Comparison of ENCODE assay signal across 8 cellular contexts in the genomic region with DNA sequence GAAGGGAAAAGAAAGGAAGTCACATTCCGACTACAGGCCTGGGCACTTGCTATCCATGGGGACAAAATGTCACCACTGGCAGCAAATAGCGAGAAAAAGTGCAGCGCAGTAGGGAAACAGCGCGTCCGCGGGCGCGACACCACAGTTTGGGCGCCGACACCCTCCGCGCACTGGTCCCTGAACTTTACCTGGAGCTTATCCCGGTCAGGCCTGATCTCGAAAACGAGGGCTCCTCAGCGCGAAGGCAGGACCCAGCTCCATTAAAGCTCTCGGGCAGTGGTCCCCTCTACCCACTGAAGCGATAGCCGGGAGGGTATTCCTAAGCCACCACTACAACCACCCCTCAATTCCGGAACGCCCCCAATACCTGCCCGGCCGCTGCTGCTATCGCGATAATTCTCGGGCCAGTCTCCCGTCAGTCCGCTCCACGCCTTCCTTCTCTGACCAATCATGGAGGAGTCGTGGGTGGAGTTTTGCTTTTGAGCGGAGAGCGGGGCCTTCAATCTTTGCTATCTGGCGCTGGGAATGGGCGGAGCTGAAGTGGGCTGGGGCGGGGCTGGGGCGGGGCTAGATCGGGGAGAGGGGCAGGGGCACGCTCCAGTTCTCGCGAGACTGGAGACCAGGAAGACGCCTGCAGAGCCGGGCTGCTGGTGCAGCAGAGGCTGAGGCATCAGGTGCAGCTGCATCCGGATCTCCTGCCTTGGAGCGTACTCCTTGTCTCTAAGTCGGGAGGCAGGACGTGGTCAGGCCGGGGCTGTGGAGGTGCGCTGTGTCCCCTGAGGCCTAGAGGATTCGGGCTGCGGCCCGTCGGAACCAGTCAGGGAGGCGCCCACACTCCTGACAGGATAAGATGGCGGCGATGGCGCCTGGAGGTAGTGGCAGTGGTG. TPM values are rescaled to one million over a fixed set of nuclear protein-coding genes. Genes with fewer than 3 reads are reported as not detected.
A peak's percentile ranks its signal among the peaks of the same experiment; 100 is the strongest.
DNase-seq lines count a peak whose midpoint lies in the region; TF ChIP-seq lines count a peak whose summit lies in the region.

TSS of gene PIGN (minus strand) at position 401 of the 887 bp plus-strand sequence. CDS start 25,703 bp downstream, outside the sequence.
A gene with protein sequence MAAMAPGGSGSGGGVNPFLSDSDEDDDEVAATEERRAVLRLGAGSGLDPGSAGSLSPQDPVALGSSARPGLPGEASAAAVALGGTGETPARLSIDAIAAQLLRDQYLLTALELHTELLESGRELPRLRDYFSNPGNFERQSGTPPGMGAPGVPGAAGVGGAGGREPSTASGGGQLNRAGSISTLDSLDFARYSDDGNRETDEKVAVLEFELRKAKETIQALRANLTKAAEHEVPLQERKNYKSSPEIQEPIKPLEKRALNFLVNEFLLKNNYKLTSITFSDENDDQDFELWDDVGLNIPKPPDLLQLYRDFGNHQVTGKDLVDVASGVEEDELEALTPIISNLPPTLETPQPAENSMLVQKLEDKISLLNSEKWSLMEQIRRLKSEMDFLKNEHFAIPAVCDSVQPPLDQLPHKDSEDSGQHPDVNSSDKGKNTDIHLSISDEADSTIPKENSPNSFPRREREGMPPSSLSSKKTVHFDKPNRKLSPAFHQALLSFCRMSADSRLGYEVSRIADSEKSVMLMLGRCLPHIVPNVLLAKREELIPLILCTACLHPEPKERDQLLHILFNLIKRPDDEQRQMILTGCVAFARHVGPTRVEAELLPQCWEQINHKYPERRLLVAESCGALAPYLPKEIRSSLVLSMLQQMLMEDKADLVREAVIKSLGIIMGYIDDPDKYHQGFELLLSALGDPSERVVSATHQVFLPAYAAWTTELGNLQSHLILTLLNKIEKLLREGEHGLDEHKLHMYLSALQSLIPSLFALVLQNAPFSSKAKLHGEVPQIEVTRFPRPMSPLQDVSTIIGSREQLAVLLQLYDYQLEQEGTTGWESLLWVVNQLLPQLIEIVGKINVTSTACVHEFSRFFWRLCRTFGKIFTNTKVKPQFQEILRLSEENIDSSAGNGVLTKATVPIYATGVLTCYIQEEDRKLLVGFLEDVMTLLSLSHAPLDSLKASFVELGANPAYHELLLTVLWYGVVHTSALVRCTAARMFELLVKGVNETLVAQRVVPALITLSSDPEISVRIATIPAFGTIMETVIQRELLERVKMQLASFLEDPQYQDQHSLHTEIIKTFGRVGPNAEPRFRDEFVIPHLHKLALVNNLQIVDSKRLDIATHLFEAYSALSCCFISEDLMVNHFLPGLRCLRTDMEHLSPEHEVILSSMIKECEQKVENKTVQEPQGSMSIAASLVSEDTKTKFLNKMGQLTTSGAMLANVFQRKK (plus strand): TSS at position 600 of the 887 bp plus-strand sequence. CDS start 251 bp downstream, at position 851.

- H3K36me3 ChIP-seq in neuron (ENCODE audit: insufficient read depth, low read length): no peaks in the 10 kb centered on the region
- no peaks in the 10 kb centered on the region for H3K36me3 ChIP-seq in subcutaneous abdominal adipose tissue (ENCODE audit: control insufficient read depth in 5 of 5, insufficient read depth in 5 of 5, low read length in 5 of 5)

- POLR2A ChIA-PET in HEK293T (lab: Yijun Ruan, JAX): interaction anchor here (0.7 to 1.4 kb wide), 6 partner anchors 11 to 252 kb away, joined by 3 to 4 read pairs (median 3); no protein-coding TSS in a partner anchor

- DNase-seq in GF-D8 (lab: John Stamatoyannopoulos, UW): peak; percentile 99
- peak; percentile 89 for DNase-seq in HEK293T (ENCODE audit: extremely low spot score)
- DNase-seq in MV-4-11 (lab: John Stamatoyannopoulos, UW): peak; percentile 97
- peak; percentile 98 for DNase-seq in SK-MEL-5 (ENCODE audit: low read depth, low spot score)
- DNase-seq in activated naive CD4-positive, alpha-beta T cell treated with Interleukin-2 at 50 U/mL for 16 hours: peak; percentile 94
- peak; percentile 96 for DNase-seq in foreskin melanocyte

- no peaks in the 10 kb centered on the region for H3K27me3 ChIP-seq in neuron (ENCODE audit: insufficient read depth, low read length)
- no peaks in the 10 kb centered on the region for H3K27me3 ChIP-seq in subcutaneous abdominal adipose tissue (ENCODE audit: control insufficient read depth in 5 of 5, insufficient read depth in 4 of 5, low read length in 5 of 5)

- CTCF ChIA-PET in HEK293T (lab: Yijun Ruan, JAX): interaction anchor here (0.6 kb wide), 1 partner anchor 830 kb away, joined by 3 read pairs; no protein-coding TSS in a partner anchor

- peak within 1 kb of the TSS; percentile 71 for H3K27ac ChIP-seq in subcutaneous abdominal adipose tissue (ENCODE audit: low read depth, low read length)

- H3K9me3 ChIP-seq in neuron (ENCODE audit: low read length) (no peaks in the 10 kb centered on the region), subcutaneous abdominal adipose tissue (ENCODE audit: control insufficient read depth in 5 of 5, low read length in 5 of 5) (no peaks in the 10 kb centered on the region)

- H3K4me3 ChIP-seq in neuron (ENCODE audit: low read length) (peak within 1 kb of the TSS; percentile 74), subcutaneous abdominal adipose tissue (ENCODE audit: low read depth in 1 of 5, low read length in 5 of 5) (peak within 1 kb of the TSS; percentile 89 to 100 (median 100))

- H2AFZ ChIP-seq in neuron (ENCODE audit: low read depth, low read length): peak within 1 kb of the TSS; percentile 88

- peak within 1 kb of the TSS; percentile 69 to 96 (median 93) for H3K9ac ChIP-seq in subcutaneous abdominal adipose tissue (ENCODE audit: low read length in 5 of 5)

- peaks cover 21% of the 10 kb centered on the region for H3K4me1 ChIP-seq in neuron (ENCODE audit: insufficient read depth, low read length)
- H3K4me1 ChIP-seq in subcutaneous abdominal adipose tissue (ENCODE audit: control insufficient read depth in 5 of 5, insufficient read depth in 5 of 5, low read length in 5 of 5): peaks cover 3 to 47% (median 40%) of the 10 kb centered on the region in 5 donors

- in situ Hi-C loops in SK-MEL-5 (cut with HindIII; ENCODE audit: low pct_unique_long_range_greater_than_20kb, low sequenced_read_pairs): no loop called here

TF ChIP-seq in HEK293T, 16 proteins besides CTCF, POLR2A, EP300 and RAD21:
- 0 out of 2 replicates have a peak, but pooled peaks have one; percentile 43 for TF ChIP-seq L3MBTL2 (conservative IDR thresholded peaks at IDR 0.05)
- TF ChIP-seq PKNOX1 (IDR thresholded peaks at IDR 0.05): peak; percentile 96
- TF ChIP-seq FOXA1 (IDR thresholded peaks at IDR 0.05): no peak

RNA-seq across cellular contexts. Expression of gene PIGN, which starts in this region (rescaled TPM):
- total RNA-seq in SK-MEL-5 (2014; rRNA removed; shearing (Covaris generic)): 32.9 TPM in 2 replicates
- 14.5 and 19.4 TPM in 2 replicates for polyA plus RNA-seq in SK-MEL-5 (2015; cell fraction: cytosol; rRNA removed)
- 13.7 and 18.1 TPM in 2 replicates for polyA plus RNA-seq in SK-MEL-5 (2015; cell fraction: nucleus; rRNA removed)

RNA-seq across cellular contexts. Expression of the second gene that starts in this region (rescaled TPM):
- 16.7 and 31.0 TPM in 2 replicates for total RNA-seq in SK-MEL-5 (2014; rRNA removed; shearing (Covaris generic))
- polyA plus RNA-seq in SK-MEL-5 (2015; cell fraction: cytosol; rRNA removed): 13.4 and 16.0 TPM in 2 replicates
- 58.1 and 64.9 TPM in 2 replicates for polyA plus RNA-seq in SK-MEL-5 (2015; cell fraction: nucleus; rRNA removed)

Comparison
In these comparisons a context has a peak if more than half of its experiments do, and no peak if none do; other contexts are left out.
1. Peak in every context shown above with its lines: DNase-seq, H3K4me3 ChIP-seq and H3K27ac ChIP-seq.